In the genomic region with DNA sequence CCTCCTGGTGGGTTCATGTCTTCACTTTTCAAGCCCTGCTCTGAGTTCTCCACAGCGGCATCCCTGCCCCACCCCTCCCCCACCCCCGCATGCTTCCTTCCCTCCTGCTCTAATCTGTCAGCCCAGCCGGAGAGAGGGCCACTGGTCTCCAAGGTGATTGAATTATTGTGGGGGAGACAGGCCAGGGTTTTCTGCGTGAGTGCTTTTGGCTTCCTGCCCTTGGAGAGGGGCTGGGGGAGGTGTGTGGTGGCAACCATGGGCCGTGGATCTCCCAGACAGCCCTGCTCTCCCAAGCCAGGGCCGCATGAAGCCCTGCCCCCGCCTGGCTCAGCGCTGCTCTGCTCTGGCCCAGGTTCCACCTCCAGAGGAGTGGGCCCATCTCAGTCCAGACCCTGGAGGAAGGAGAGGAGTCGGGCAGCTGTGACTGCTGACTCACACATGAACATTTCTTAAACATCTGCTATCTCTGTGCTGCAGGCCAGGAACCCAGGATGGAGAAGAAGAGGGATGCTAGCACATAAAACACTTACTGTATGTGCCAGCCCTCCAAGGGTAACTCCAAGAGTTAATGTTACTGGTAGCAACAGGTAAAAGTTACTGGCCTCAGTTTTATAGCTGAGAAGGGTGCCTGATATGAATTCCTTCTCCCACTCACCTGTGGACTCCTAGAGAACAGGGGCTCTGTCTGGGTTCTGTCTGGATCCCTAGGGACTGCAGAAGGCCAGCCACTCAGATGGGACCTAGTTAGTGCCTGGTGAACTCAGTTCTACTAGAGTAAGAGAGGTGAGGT, we compare ENCODE assay signal across 1 cellular context.
TF ChIP-seq lines count a peak whose summit lies in the region.

No MANE protein-coding gene starts in this region.

TF ChIP-seq in K562, 482 proteins besides CTCF, POLR2A, EP300 and RAD21 (continued from another document and continues in another):
- TF ChIP-seq, protein P1, sequence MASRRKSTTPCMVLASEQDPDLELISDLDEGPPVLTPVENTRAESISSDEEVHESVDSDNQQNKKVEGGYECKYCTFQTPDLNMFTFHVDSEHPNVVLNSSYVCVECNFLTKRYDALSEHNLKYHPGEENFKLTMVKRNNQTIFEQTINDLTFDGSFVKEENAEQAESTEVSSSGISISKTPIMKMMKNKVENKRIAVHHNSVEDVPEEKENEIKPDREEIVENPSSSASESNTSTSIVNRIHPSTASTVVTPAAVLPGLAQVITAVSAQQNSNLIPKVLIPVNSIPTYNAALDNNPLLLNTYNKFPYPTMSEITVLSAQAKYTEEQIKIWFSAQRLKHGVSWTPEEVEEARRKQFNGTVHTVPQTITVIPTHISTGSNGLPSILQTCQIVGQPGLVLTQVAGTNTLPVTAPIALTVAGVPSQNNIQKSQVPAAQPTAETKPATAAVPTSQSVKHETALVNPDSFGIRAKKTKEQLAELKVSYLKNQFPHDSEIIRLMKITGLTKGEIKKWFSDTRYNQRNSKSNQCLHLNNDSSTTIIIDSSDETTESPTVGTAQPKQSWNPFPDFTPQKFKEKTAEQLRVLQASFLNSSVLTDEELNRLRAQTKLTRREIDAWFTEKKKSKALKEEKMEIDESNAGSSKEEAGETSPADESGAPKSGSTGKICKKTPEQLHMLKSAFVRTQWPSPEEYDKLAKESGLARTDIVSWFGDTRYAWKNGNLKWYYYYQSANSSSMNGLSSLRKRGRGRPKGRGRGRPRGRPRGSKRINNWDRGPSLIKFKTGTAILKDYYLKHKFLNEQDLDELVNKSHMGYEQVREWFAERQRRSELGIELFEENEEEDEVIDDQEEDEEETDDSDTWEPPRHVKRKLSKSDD (conservative IDR thresholded peaks at IDR 0.05; ENCODE audit: low read length) = 0 out of 2 replicates have a peak, but pooled peaks have one; percentile 21
- TF ChIP-seq, protein P2, sequence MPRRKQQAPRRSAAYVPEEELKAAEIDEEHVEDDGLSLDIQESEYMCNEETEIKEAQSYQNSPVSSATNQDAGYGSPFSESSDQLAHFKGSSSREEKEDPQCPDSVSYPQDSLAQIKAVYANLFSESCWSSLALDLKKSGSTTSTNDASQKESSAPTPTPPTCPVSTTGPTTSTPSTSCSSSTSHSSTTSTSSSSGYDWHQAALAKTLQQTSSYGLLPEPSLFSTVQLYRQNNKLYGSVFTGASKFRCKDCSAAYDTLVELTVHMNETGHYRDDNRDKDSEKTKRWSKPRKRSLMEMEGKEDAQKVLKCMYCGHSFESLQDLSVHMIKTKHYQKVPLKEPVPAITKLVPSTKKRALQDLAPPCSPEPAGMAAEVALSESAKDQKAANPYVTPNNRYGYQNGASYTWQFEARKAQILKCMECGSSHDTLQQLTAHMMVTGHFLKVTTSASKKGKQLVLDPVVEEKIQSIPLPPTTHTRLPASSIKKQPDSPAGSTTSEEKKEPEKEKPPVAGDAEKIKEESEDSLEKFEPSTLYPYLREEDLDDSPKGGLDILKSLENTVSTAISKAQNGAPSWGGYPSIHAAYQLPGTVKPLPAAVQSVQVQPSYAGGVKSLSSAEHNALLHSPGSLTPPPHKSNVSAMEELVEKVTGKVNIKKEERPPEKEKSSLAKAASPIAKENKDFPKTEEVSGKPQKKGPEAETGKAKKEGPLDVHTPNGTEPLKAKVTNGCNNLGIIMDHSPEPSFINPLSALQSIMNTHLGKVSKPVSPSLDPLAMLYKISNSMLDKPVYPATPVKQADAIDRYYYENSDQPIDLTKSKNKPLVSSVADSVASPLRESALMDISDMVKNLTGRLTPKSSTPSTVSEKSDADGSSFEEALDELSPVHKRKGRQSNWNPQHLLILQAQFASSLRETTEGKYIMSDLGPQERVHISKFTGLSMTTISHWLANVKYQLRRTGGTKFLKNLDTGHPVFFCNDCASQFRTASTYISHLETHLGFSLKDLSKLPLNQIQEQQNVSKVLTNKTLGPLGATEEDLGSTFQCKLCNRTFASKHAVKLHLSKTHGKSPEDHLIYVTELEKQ (CRISPR knock-in tag; IDR thresholded peaks at IDR 0.05) = 0 out of 2 replicates have a peak, but pooled peaks have one; percentile 45
- TF ChIP-seq POLR2AphosphoS5 (IDR thresholded peaks at IDR 0.05; ENCODE audit: control insufficient read depth, insufficient read depth, low read depth, low read length) = peak; percentile 98
- TF ChIP-seq, protein P3, sequence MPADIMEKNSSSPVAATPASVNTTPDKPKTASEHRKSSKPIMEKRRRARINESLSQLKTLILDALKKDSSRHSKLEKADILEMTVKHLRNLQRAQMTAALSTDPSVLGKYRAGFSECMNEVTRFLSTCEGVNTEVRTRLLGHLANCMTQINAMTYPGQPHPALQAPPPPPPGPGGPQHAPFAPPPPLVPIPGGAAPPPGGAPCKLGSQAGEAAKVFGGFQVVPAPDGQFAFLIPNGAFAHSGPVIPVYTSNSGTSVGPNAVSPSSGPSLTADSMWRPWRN (IDR thresholded peaks at IDR 0.05; ENCODE audit: low read depth) = peak; percentile 91
- TF ChIP-seq RFX1 (IDR thresholded peaks at IDR 0.05) = peak; percentile 94
- TF ChIP-seq MAFK (IDR thresholded peaks at IDR 0.05; ENCODE audit: low read length) = peak; percentile 73; the same call in 1 of the 2 replicates
- no peak for TF ChIP-seq NFYB (IDR thresholded peaks at IDR 0.05; ENCODE audit: extremely low read depth, insufficient read length)
- peak; percentile 87 for TF ChIP-seq SMAD1 (IDR thresholded peaks at IDR 0.05; ENCODE audit: low read depth, low read length, partially characterized antibody)
- TF ChIP-seq HMGN3 (IDR thresholded peaks at IDR 0.05; ENCODE audit: borderline replicate concordance, extremely low read depth, insufficient read length, low read depth, low read length) = peak; percentile 97
- peak; percentile 49 to 76; a peak in 1 of 4 replicates for TF ChIP-seq ETV6 (IDR thresholded peaks at IDR 0.05; ENCODE audit: borderline replicate concordance in 1 of 2, low read depth in 2 of 2, low read length in 1 of 2)
- no peak for TF ChIP-seq ETV6 (CRISPR knock-in tag; IDR thresholded peaks at IDR 0.05; ENCODE audit: borderline replicate concordance)
- peak; percentile 74; the same call in 1 of the 2 replicates for TF ChIP-seq BCL6 (CRISPR knock-in tag; IDR thresholded peaks at IDR 0.05)
- TF ChIP-seq, protein P4, sequence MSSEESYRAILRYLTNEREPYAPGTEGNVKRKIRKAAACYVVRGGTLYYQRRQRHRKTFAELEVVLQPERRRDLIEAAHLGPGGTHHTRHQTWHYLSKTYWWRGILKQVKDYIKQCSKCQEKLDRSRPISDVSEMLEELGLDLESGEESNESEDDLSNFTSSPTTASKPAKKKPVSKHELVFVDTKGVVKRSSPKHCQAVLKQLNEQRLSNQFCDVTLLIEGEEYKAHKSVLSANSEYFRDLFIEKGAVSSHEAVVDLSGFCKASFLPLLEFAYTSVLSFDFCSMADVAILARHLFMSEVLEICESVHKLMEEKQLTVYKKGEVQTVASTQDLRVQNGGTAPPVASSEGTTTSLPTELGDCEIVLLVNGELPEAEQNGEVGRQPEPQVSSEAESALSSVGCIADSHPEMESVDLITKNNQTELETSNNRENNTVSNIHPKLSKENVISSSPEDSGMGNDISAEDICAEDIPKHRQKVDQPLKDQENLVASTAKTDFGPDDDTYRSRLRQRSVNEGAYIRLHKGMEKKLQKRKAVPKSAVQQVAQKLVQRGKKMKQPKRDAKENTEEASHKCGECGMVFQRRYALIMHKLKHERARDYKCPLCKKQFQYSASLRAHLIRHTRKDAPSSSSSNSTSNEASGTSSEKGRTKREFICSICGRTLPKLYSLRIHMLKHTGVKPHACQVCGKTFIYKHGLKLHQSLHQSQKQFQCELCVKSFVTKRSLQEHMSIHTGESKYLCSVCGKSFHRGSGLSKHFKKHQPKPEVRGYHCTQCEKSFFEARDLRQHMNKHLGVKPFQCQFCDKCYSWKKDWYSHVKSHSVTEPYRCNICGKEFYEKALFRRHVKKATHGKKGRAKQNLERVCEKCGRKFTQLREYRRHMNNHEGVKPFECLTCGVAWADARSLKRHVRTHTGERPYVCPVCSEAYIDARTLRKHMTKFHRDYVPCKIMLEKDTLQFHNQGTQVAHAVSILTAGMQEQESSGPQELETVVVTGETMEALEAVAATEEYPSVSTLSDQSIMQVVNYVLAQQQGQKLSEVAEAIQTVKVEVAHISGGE (CRISPR knock-in tag; IDR thresholded peaks at IDR 0.05) = peak in 1 of 3 experiments; percentile 80; a peak in 2 of 6 replicates
- TF ChIP-seq NFIC (IDR thresholded peaks at IDR 0.05) = peak; percentile 99
- peak; percentile 73 for TF ChIP-seq MYC (IDR thresholded peaks at IDR 0.05; ENCODE audit: low read depth, low read length)
- TF ChIP-seq MYC (CRISPR knock-in tag; IDR thresholded peaks at IDR 0.05; ENCODE audit: borderline replicate concordance, low read depth) = no peak
- peak; percentile 92 to 96 for TF ChIP-seq KDM1A (IDR thresholded peaks at IDR 0.05)
- TF ChIP-seq, protein P5, sequence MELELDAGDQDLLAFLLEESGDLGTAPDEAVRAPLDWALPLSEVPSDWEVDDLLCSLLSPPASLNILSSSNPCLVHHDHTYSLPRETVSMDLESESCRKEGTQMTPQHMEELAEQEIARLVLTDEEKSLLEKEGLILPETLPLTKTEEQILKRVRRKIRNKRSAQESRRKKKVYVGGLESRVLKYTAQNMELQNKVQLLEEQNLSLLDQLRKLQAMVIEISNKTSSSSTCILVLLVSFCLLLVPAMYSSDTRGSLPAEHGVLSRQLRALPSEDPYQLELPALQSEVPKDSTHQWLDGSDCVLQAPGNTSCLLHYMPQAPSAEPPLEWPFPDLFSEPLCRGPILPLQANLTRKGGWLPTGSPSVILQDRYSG (tag; conservative IDR thresholded peaks at IDR 0.05; ENCODE audit: low read depth) = peak; percentile 70
- TF ChIP-seq, protein P6, sequence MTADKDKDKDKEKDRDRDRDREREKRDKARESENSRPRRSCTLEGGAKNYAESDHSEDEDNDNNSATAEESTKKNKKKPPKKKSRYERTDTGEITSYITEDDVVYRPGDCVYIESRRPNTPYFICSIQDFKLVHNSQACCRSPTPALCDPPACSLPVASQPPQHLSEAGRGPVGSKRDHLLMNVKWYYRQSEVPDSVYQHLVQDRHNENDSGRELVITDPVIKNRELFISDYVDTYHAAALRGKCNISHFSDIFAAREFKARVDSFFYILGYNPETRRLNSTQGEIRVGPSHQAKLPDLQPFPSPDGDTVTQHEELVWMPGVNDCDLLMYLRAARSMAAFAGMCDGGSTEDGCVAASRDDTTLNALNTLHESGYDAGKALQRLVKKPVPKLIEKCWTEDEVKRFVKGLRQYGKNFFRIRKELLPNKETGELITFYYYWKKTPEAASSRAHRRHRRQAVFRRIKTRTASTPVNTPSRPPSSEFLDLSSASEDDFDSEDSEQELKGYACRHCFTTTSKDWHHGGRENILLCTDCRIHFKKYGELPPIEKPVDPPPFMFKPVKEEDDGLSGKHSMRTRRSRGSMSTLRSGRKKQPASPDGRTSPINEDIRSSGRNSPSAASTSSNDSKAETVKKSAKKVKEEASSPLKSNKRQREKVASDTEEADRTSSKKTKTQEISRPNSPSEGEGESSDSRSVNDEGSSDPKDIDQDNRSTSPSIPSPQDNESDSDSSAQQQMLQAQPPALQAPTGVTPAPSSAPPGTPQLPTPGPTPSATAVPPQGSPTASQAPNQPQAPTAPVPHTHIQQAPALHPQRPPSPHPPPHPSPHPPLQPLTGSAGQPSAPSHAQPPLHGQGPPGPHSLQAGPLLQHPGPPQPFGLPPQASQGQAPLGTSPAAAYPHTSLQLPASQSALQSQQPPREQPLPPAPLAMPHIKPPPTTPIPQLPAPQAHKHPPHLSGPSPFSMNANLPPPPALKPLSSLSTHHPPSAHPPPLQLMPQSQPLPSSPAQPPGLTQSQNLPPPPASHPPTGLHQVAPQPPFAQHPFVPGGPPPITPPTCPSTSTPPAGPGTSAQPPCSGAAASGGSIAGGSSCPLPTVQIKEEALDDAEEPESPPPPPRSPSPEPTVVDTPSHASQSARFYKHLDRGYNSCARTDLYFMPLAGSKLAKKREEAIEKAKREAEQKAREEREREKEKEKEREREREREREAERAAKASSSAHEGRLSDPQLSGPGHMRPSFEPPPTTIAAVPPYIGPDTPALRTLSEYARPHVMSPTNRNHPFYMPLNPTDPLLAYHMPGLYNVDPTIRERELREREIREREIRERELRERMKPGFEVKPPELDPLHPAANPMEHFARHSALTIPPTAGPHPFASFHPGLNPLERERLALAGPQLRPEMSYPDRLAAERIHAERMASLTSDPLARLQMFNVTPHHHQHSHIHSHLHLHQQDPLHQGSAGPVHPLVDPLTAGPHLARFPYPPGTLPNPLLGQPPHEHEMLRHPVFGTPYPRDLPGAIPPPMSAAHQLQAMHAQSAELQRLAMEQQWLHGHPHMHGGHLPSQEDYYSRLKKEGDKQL (CRISPR knock-in tag; IDR thresholded peaks at IDR 0.05; ENCODE audit: borderline replicate concordance) = 0 out of 2 replicates have a peak, but pooled peaks have one; percentile 92
- TF ChIP-seq MAFG (tag; conservative IDR thresholded peaks at IDR 0.05) = peak; percentile 86
- peak; percentile 93 for TF ChIP-seq NEUROD1 (IDR thresholded peaks at IDR 0.05; ENCODE audit: borderline replicate concordance, low read depth, low read length, partially characterized antibody)
- TF ChIP-seq, protein P7, sequence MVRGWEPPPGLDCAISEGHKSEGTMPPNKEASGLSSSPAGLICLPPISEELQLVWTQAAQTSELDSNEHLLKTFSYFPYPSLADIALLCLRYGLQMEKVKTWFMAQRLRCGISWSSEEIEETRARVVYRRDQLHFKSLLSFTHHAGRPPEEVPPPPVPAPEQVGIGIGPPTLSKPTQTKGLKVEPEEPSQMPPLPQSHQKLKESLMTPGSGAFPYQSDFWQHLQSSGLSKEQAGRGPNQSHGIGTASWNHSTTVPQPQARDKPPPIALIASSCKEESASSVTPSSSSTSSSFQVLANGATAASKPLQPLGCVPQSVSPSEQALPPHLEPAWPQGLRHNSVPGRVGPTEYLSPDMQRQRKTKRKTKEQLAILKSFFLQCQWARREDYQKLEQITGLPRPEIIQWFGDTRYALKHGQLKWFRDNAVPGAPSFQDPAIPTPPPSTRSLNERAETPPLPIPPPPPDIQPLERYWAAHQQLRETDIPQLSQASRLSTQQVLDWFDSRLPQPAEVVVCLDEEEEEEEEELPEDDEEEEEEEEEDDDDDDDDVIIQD (CRISPR knock-in tag; IDR thresholded peaks at IDR 0.05) = no peak
- 0 out of 2 replicates have a peak, but pooled peaks have one; percentile 10 for TF ChIP-seq RFX5 (IDR thresholded peaks at IDR 0.05; ENCODE audit: low read depth, low read length)
- 0 out of 2 replicates have a peak, but pooled peaks have one; percentile 15 for TF ChIP-seq CEBPB (tag; IDR thresholded peaks at IDR 0.05)
- TF ChIP-seq RCOR1 (IDR thresholded peaks at IDR 0.05; ENCODE audit: borderline replicate concordance in 1 of 2, low read depth in 2 of 2, low read length in 2 of 2) = peak; percentile 72 to 92; a peak in 3 of 4 replicates
- TF ChIP-seq DMBX1 (CRISPR knock-in tag; IDR thresholded peaks at IDR 0.05; ENCODE audit: borderline replicate concordance) = peak; percentile 78; the same call in 1 of the 2 replicates
- TF ChIP-seq HLTF (IDR thresholded peaks at IDR 0.05) = peak; percentile 90; the same call in 1 of the 2 replicates
- TF ChIP-seq ZC3H8 (IDR thresholded peaks at IDR 0.05) = no peak
- TF ChIP-seq, protein P8, sequence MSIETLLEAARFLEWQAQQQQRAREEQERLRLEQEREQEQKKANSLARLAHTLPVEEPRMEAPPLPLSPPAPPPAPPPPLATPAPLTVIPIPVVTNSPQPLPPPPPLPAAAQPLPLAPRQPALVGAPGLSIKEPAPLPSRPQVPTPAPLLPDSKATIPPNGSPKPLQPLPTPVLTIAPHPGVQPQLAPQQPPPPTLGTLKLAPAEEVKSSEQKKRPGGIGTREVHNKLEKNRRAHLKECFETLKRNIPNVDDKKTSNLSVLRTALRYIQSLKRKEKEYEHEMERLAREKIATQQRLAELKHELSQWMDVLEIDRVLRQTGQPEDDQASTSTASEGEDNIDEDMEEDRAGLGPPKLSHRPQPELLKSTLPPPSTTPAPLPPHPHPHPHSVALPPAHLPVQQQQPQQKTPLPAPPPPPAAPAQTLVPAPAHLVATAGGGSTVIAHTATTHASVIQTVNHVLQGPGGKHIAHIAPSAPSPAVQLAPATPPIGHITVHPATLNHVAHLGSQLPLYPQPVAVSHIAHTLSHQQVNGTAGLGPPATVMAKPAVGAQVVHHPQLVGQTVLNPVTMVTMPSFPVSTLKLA (conservative IDR thresholded peaks at IDR 0.05) = peak in 1 of 2 experiments; percentile 91
- no peak for TF ChIP-seq ZNF124 (CRISPR knock-in tag; IDR thresholded peaks at IDR 0.05)
- peak; percentile 93 for TF ChIP-seq MTA2 (IDR thresholded peaks at IDR 0.05; ENCODE audit: low read depth)
